In genomic region chr16:61926766-61927165, GRCh38 we compare ENCODE assay signal across 23 cellular contexts.
DNase-seq lines count a peak whose midpoint lies in the region; ATAC-seq and TF ChIP-seq lines count a peak whose summit lies in the region.
"Had no signal": no experiment of that assay in that cellular context is flagged by ENCODE, and none has a peak within 500 bp of the region (broad histone marks: within the 10 kb centered on the region; RNA-seq: fewer than 3 reads in every experiment).

No MANE protein-coding gene starts in this region.

- ATAC-seq in stimulated activated naive CD8-positive, alpha-beta T cell treated with anti-CD3 and anti-CD28 coated beads, Interleukin-15, Interleukin-2, amounts not matched to agents 100 U/mL and 50 U/mL, for 24 hours: no peak
- ATAC-seq in psoas muscle: no peak
- ATAC-seq: naive thymus-derived CD4-positive, alpha-beta T cell; Right ventricle myocardium inferior had no signal

- H3K4me3 ChIP-seq in epithelial cell of esophagus (ENCODE audit: low read length) (no peak overlapping the region), neural progenitor cell (no peak overlapping the region), psoas muscle (no peak overlapping the region)
- H3K4me3 ChIP-seq: coronary artery, MG63, skin epidermis, uterus had no signal

- no peaks in the 10 kb centered on the region for H3K4me1 ChIP-seq in neural progenitor cell
- H3K4me1 ChIP-seq in psoas muscle: no peaks in the 10 kb centered on the region
- H3K4me1 ChIP-seq: Caco-2, parathyroid adenoma, uterus had no signal

- H3K9ac ChIP-seq in neural progenitor cell: no peak overlapping the region
- H3K9ac ChIP-seq: parathyroid adenoma had no signal

- no peak overlapping the region for H3K4me2 ChIP-seq in neural progenitor cell

- in situ Hi-C loops in Caki2 (cut with HindIII; ENCODE audit: low pct_unique_long_range_greater_than_20kb, low sequenced_read_pairs): no loop called here

- peak; percentile 19 for DNase-seq in Caki2 (ENCODE audit: low read depth)
- DNase-seq in LHCN-M2 (ENCODE audit: low read depth): peak; percentile 48
- peak; percentile 94 for DNase-seq in NCI-H69 (lab: John Stamatoyannopoulos, UW)
- DNase-seq in epithelial cell of esophagus (ENCODE audit: low read depth): peak; percentile 31
- no peak for DNase-seq in stimulated activated naive CD8-positive, alpha-beta T cell treated with anti-CD3 and anti-CD28 coated beads, Interleukin-15, Interleukin-2, amounts not matched to agents 100 U/mL and 50 U/mL, for 24 hours
- DNase-seq in neural progenitor cell (ENCODE audit: low spot score): no peak
- no peak for DNase-seq in psoas muscle
- DNase-seq in cerebellar cortex (ENCODE audit: low spot score): no peak
- DNase-seq: activated CD4-positive, alpha-beta T cell treated with anti-CD3 and anti-CD28 coated beads for 48 hours; activated CD8-positive, alpha-beta memory T cell treated with anti-CD3 and anti-CD28 coated beads, Interleukin-2, amount 50 U/mL, for 4 hours; activated naive CD4-positive, alpha-beta T cell treated with anti-CD3 and anti-CD28 coated beads for 36 hours; Caco-2; hypothalamus; MG63; naive thymus-derived CD4-positive, alpha-beta T cell; NCI-H2029 treated with DMSO at 0.1 percent for 48 hours; stimulated activated CD4-positive, alpha-beta T cell treated with anti-CD3 and anti-CD28 coated beads, Interleukin-4, amount 100 ng/mL, for 1 hour; uterus had no signal

- H3K9me3 ChIP-seq in neural progenitor cell (ENCODE audit: low read depth) (no peaks in the 10 kb centered on the region), psoas muscle (no peaks in the 10 kb centered on the region)
- H3K9me3 ChIP-seq: Caco-2, MG63, uterus had no signal

- peaks cover 5% of the 10 kb centered on the region for H3K27me3 Mint-ChIP-seq in neural progenitor cell (ENCODE audit: insufficient read depth, low read depth)
- H3K27me3 Mint-ChIP-seq: memory B cell; naive thymus-derived CD4-positive, alpha-beta T cell had no signal

- no peak overlapping the region for H3K4me3 Mint-ChIP-seq in neural progenitor cell
- H3K4me3 Mint-ChIP-seq: activated naive CD4-positive, alpha-beta T cell treated with anti-CD3 and anti-CD28 coated beads for 36 hours; memory B cell; naive thymus-derived CD4-positive, alpha-beta T cell had no signal

- H3K27ac ChIP-seq in neural progenitor cell: no peak overlapping the region
- no peak overlapping the region for H3K27ac ChIP-seq in psoas muscle
- H3K27ac ChIP-seq: coronary artery, parathyroid adenoma, skin epidermis, uterus had no signal

- no peaks in the 10 kb centered on the region for H4K20me1 ChIP-seq in neural progenitor cell (ENCODE audit: low read depth)

- H3K79me2 ChIP-seq in neural progenitor cell (ENCODE audit: low read depth): no peaks in the 10 kb centered on the region
- H3K79me2 ChIP-seq: parathyroid adenoma had no signal

- intact Hi-C loops in psoas muscle (cut with DNase I): no loop called here

- H3K36me3 ChIP-seq in neural progenitor cell (no peaks in the 10 kb centered on the region), psoas muscle (ENCODE audit: insufficient read depth in 1 of 2, low read depth in 1 of 2) (no peaks in the 10 kb centered on the region)
- H3K36me3 ChIP-seq: MG63, uterus had no signal

- H3F3A ChIP-seq in neural progenitor cell (ENCODE audit: low read depth): no peaks in the 10 kb centered on the region

- no peak overlapping the region for H3K27ac Mint-ChIP-seq in neural progenitor cell
- H3K27ac Mint-ChIP-seq: activated naive CD4-positive, alpha-beta T cell treated with anti-CD3 and anti-CD28 coated beads for 36 hours; memory B cell; naive thymus-derived CD4-positive, alpha-beta T cell had no signal

- TF ChIP-seq CTCF in epithelial cell of esophagus (IDR thresholded peaks at IDR 0.05; ENCODE audit: insufficient read depth, low read depth, low read length, missing control alignments): no peak
- no peak for TF ChIP-seq CTCF in neural progenitor cell (IDR thresholded peaks at IDR 0.05)
- TF ChIP-seq CTCF in psoas muscle (IDR thresholded peaks at IDR 0.05): no peak

- H3K4me1 Mint-ChIP-seq in neural progenitor cell: no peaks in the 10 kb centered on the region
- H3K4me1 Mint-ChIP-seq: memory B cell; naive thymus-derived CD4-positive, alpha-beta T cell had no signal

- H3K27me3 ChIP-seq in neural progenitor cell: no peaks in the 10 kb centered on the region
- no peaks in the 10 kb centered on the region for H3K27me3 ChIP-seq in psoas muscle (ENCODE audit: insufficient read depth in 3 of 3, low read length in 2 of 3)
- H3K27me3 ChIP-seq: MG63, uterus had no signal

- 73 to 82% (median 73%) methylated on average over 3 of the region's 3 CpGs for WGBS in psoas muscle, 3 donors

- no peak overlapping the region for H2AFZ ChIP-seq in neural progenitor cell (replicated peaks)
- H2AFZ ChIP-seq: parathyroid adenoma had no signal

- H3K9me3 Mint-ChIP-seq in neural progenitor cell: no peaks in the 10 kb centered on the region
- H3K9me3 Mint-ChIP-seq: memory B cell had no signal

- H3K36me3 Mint-ChIP-seq in neural progenitor cell: no peaks in the 10 kb centered on the region
- H3K36me3 Mint-ChIP-seq: memory B cell; naive thymus-derived CD4-positive, alpha-beta T cell had no signal

Comparison
In these comparisons a context has a peak if more than half of its experiments do, and no peak if none do; other contexts are left out.
1. DNase-seq: peak in Caki2 (single experiment), LHCN-M2 (single experiment), NCI-H69 (single experiment) and epithelial cell of esophagus (single experiment); none in stimulated activated naive CD8-positive, alpha-beta T cell treated with anti-CD3 and anti-CD28 coated beads, Interleukin-15, Interleukin-2, amounts not matched to agents 100 U/mL and 50 U/mL, for 24 hours (single experiment), neural progenitor cell (single experiment), psoas muscle (0 of 2) and cerebellar cortex (single experiment).